9 cellular contexts compared by ENCODE assay signal in genomic region chr2:33477473-33478468, GRCh38. TPM values are rescaled to one million over a fixed set of nuclear protein-coding genes. Genes with fewer than 3 reads are reported as not detected.
A peak's percentile ranks its signal among the peaks of the same experiment; 100 is the strongest.
DNase-seq lines count a peak whose midpoint lies in the region; ATAC-seq and TF ChIP-seq lines count a peak whose summit lies in the region.
"Had no signal": no experiment of that assay in that cellular context is flagged by ENCODE, and none has a peak within 500 bp of the region (broad histone marks: within the 10 kb centered on the region; RNA-seq: fewer than 3 reads in every experiment).

No MANE protein-coding gene starts in this region.

- H3K4me3 Mint-ChIP-seq in CD4-positive, alpha-beta T cell: peak overlapping the region; percentile 96
- peak overlapping the region; percentile 83 for H3K4me3 Mint-ChIP-seq in activated T-helper 2 cell treated with anti-CD3 and anti-CD28 coated beads, Interferon-gamma antibody, Interleukin-2, Interleukin-4, amounts not matched to agents 10 μg/mL and 5 μg/mL and 100 μg/mL, durations not matched to agents 14 hours and 24 hours and 36 hours (ENCODE audit: low read depth)

- no peaks in the 10 kb centered on the region for H3K27me3 Mint-ChIP-seq in CD4-positive, alpha-beta T cell
- H3K27me3 Mint-ChIP-seq in activated T-helper 2 cell treated with anti-CD3 and anti-CD28 coated beads, Interferon-gamma antibody, Interleukin-2, Interleukin-4, amounts not matched to agents 10 μg/mL and 5 μg/mL and 100 μg/mL, durations not matched to agents 14 hours and 24 hours and 36 hours (ENCODE audit: low read depth): peaks cover under 1% of the 10 kb centered on the region

- DNase-seq in CD4-positive, alpha-beta T cell: no peak
- DNase-seq in activated T-helper 2 cell treated with anti-CD3 and anti-CD28 coated beads, Interferon-gamma antibody, Interleukin-2, Interleukin-4, amounts not matched to agents 10 μg/mL and 5 μg/mL and 100 μg/mL, durations not matched to agents 14 hours and 24 hours and 36 hours (ENCODE audit: low spot score): no peak
- DNase-seq in left lobe of liver (ENCODE audit: low spot score): peak; percentile 53
- peak in 33 of 49 donors; percentile 5 to 62 (median 41) for DNase-seq in substantia nigra (lab: John Stamatoyannopoulos, UW)
- no peak for DNase-seq in stimulated activated CD8-positive, alpha-beta memory T cell treated with anti-CD3 and anti-CD28 coated beads, Interleukin-4, amount 100 ng/mL, for 48 hours
- DNase-seq in HuH-7.5 (ENCODE audit: low spot score): no peak

- intact Hi-C loops in CD4-positive, alpha-beta T cell (cut with DNase I, micrococcal nuclease): loop anchor here in 1 of 2 experiments (2.0 to 10.0 kb wide), 3 partner anchors 105 to 617 kb away; no protein-coding TSS in a partner anchor
- intact Hi-C loops in activated T-helper 2 cell treated with anti-CD3 and anti-CD28 coated beads, Interferon-gamma antibody, Interleukin-2, Interleukin-4, amounts not matched to agents 10 μg/mL and 5 μg/mL and 100 μg/mL, durations not matched to agents 14 hours and 24 hours and 36 hours (cut with micrococcal nuclease): loop anchor here (1.0 to 2.0 kb wide), 2 partner anchors 11 to 49 kb away; no protein-coding TSS in a partner anchor

- H3K27ac ChIP-seq in CD4-positive, alpha-beta T cell (ENCODE audit: low read depth, low read length): peak overlapping the region; percentile 87
- H3K27ac ChIP-seq in substantia nigra (ENCODE audit: low read depth, low read length, poor library complexity, severe bottlenecking): peak overlapping the region; percentile 98

- H3K9me3 ChIP-seq in CD4-positive, alpha-beta T cell (ENCODE audit: control insufficient read depth, low read length): no peaks in the 10 kb centered on the region

- POLR2A ChIA-PET in CD4-positive, alpha-beta T cell (lab: Charles Lee): interaction anchor here (0.9 to 3.2 kb wide), 6 partner anchors 9 to 121 kb away, joined by 3 to 54 read pairs (median 4); partner anchors contain the start of gene FAM98A

- no peaks in the 10 kb centered on the region for H3K9me3 Mint-ChIP-seq in CD4-positive, alpha-beta T cell
- no peaks in the 10 kb centered on the region for H3K9me3 Mint-ChIP-seq in activated T-helper 2 cell treated with anti-CD3 and anti-CD28 coated beads, Interferon-gamma antibody, Interleukin-2, Interleukin-4, amounts not matched to agents 10 μg/mL and 5 μg/mL and 100 μg/mL, durations not matched to agents 14 hours and 24 hours and 36 hours

- TF ChIP-seq CTCF in CD4-positive, alpha-beta T cell (IDR thresholded peaks at IDR 0.05): no peak

- H3K4me1 Mint-ChIP-seq in CD4-positive, alpha-beta T cell (ENCODE audit: low read depth): peaks cover 36% of the 10 kb centered on the region
- H3K4me1 Mint-ChIP-seq in activated T-helper 2 cell treated with anti-CD3 and anti-CD28 coated beads, Interferon-gamma antibody, Interleukin-2, Interleukin-4, amounts not matched to agents 10 μg/mL and 5 μg/mL and 100 μg/mL, durations not matched to agents 14 hours and 24 hours and 36 hours (ENCODE audit: low read depth): peaks cover 30% of the 10 kb centered on the region

- H3K27ac Mint-ChIP-seq in CD4-positive, alpha-beta T cell: peak overlapping the region; percentile 97
- H3K27ac Mint-ChIP-seq in activated T-helper 2 cell treated with anti-CD3 and anti-CD28 coated beads, Interferon-gamma antibody, Interleukin-2, Interleukin-4, amounts not matched to agents 10 μg/mL and 5 μg/mL and 100 μg/mL, durations not matched to agents 14 hours and 24 hours and 36 hours: peak overlapping the region; percentile 96

- CTCF ChIA-PET in CD4-positive, alpha-beta T cell (lab: Charles Lee): no interaction called here

- peaks cover 13% of the 10 kb centered on the region for H3K36me3 Mint-ChIP-seq in CD4-positive, alpha-beta T cell (ENCODE audit: low read depth)
- peaks cover 4% of the 10 kb centered on the region for H3K36me3 Mint-ChIP-seq in activated T-helper 2 cell treated with anti-CD3 and anti-CD28 coated beads, Interferon-gamma antibody, Interleukin-2, Interleukin-4, amounts not matched to agents 10 μg/mL and 5 μg/mL and 100 μg/mL, durations not matched to agents 14 hours and 24 hours and 36 hours (ENCODE audit: low read depth)

- H3K27me3 ChIP-seq in CD4-positive, alpha-beta T cell (ENCODE audit: control insufficient read depth, insufficient read depth, low read length): no peaks in the 10 kb centered on the region

- ATAC-seq in CD4-positive, alpha-beta T cell (ENCODE audit: poor library complexity): no peak
- ATAC-seq in GM19351 (IDR thresholded peaks at IDR 0.05; ENCODE audit: unreplicated experiment): peak; percentile 36
- peak; percentile 32 for ATAC-seq in HG03469 (IDR thresholded peaks at IDR 0.05; ENCODE audit: unreplicated experiment)
- ATAC-seq in left lobe of liver: peak; percentile 44

RNA-seq across cellular contexts. Expression of gene RASGRP3, which starts 1.3 kb away (rescaled TPM):
- 1 to 10 TPM; 5.7 to 7.9 TPM for total RNA-seq in CD4-positive, alpha-beta T cell
- total RNA-seq in activated T-helper 2 cell treated with anti-CD3 and anti-CD28 coated beads, Interferon-gamma antibody, Interleukin-2, Interleukin-4, amounts not matched to agents 10 μg/mL and 5 μg/mL and 100 μg/mL, durations not matched to agents 14 hours and 24 hours and 36 hours: 1.5 and 2.5 TPM in 2 replicates
- total RNA-seq in left lobe of liver: 3.8 TPM
- total RNA-seq: H1 had no signal

Comparison
In these comparisons a context has a peak if more than half of its experiments do, and no peak if none do; other contexts are left out.
1. DNase-seq: peak in left lobe of liver (single experiment) and substantia nigra (33 of 49); none in CD4-positive, alpha-beta T cell (0 of 10), activated T-helper 2 cell treated with anti-CD3 and anti-CD28 coated beads, Interferon-gamma antibody, Interleukin-2, Interleukin-4, amounts not matched to agents 10 μg/mL and 5 μg/mL and 100 μg/mL, durations not matched to agents 14 hours and 24 hours and 36 hours (single experiment), stimulated activated CD8-positive, alpha-beta memory T cell treated with anti-CD3 and anti-CD28 coated beads, Interleukin-4, amount 100 ng/mL, for 48 hours (single experiment) and HuH-7.5 (single experiment).